Comparison of ENCODE assay signal across 1 cellular context in genomic region chr9:34592895-34593601, GRCh38.
TF ChIP-seq lines count a peak whose summit lies in the region.

No MANE protein-coding gene starts in this region.

TF ChIP-seq in HepG2, 621 proteins besides CTCF, POLR2A, EP300 and RAD21:
- no peak for TF ChIP-seq MIXL1 (CRISPR knock-in tag; IDR thresholded peaks at IDR 0.05)
- peak; percentile 11; the same call in 1 of the 2 replicates for TF ChIP-seq ZNF687 (CRISPR knock-in tag; IDR thresholded peaks at IDR 0.05)
